In the genomic region with DNA sequence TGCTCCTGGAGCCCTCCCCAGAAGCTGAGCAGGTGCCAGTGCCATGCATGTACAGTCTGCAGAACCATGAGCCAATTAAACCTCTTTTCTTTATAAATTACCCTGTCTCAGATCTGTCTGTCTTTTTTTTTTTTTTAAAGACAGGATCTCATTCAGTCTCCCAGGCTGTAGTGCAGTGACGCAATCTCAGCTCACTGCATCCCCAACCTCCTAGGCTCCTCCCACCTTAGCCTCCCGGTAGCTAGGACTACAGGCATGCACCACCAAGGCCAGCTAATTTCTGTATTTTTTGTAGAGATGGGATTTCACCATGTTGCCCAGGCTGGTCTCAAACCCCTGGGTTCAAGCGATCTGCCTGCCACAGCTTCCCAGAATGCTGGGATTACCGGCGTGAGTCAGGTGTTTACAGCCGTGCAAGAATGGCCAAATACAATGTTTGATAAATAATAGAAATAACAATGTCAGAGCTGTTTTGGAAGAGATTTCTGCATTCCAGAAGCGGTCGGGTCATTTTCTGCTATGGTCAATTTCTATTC, we compare ENCODE assay signal across 24 cellular contexts.
DNase-seq lines count a peak whose midpoint lies in the region; TF ChIP-seq lines count a peak whose summit lies in the region.
"Had no signal": no experiment of that assay in that cellular context is flagged by ENCODE, and none has a peak within 500 bp of the region (broad histone marks: within the 10 kb centered on the region; RNA-seq: fewer than 3 reads in every experiment).

No MANE protein-coding gene starts in this region.

- H3K4me3 ChIP-seq in mammary epithelial cell (replicated peaks in 1 of 3; ENCODE audit: insufficient read depth in 1 of 3, low read depth in 2 of 3, low read length in 3 of 3) (no peak overlapping the region), epithelial cell of proximal tubule (ENCODE audit: low read depth, low read length) (no peak overlapping the region), osteoblast (ENCODE audit: insufficient read depth, low read length) (no peak overlapping the region)
- H3K4me3 ChIP-seq: BLaER1, colonic mucosa, ovary, Peyer's patch had no signal

- no peaks in the 10 kb centered on the region for H3K4me1 ChIP-seq in mammary epithelial cell (ENCODE audit: insufficient read depth, low read length)
- H3K4me1 ChIP-seq in osteoblast (ENCODE audit: insufficient read depth, low read length): no peaks in the 10 kb centered on the region
- H3K4me1 ChIP-seq: BLaER1, colonic mucosa, Peyer's patch had no signal

- intact Hi-C loops in MCF 10A (cut with micrococcal nuclease): loop anchor here (5.0 kb wide), 1 partner anchor 55 kb away; no protein-coding TSS in a partner anchor
- intact Hi-C loops in mammary epithelial cell (cut with micrococcal nuclease): no loop called here

- POLR2A ChIA-PET in MCF 10A (lab: Yijun Ruan, JAX): no interaction called here

- dilution Hi-C loops in mammary epithelial cell (cut with HindIII; ENCODE audit: low sequenced_read_pairs): no loop called here

- no peak overlapping the region for H3K9ac ChIP-seq in mammary epithelial cell (ENCODE audit: insufficient read depth, low read length)
- H3K9ac ChIP-seq: BLaER1 had no signal

- H3K27me3 Mint-ChIP-seq in MCF 10A (ENCODE audit: insufficient read depth, unreplicated experiment): no peaks in the 10 kb centered on the region
- H3K27me3 Mint-ChIP-seq: brain had no signal

- in situ Hi-C loops in mammary epithelial cell (cut with MboI; ENCODE audit: low sequenced_read_pairs in 2 of 2): no loop called here

- peaks cover 5% of the 10 kb centered on the region for H3K36me3 ChIP-seq in mammary epithelial cell (ENCODE audit: insufficient read depth, low read length)
- no peaks in the 10 kb centered on the region for H3K36me3 ChIP-seq in osteoblast (ENCODE audit: insufficient read depth, low read length)
- H3K36me3 ChIP-seq: BLaER1, colonic mucosa, ovary, Peyer's patch had no signal

- H3K4me2 ChIP-seq in mammary epithelial cell (ENCODE audit: insufficient read depth, low read depth, low read length): no peak overlapping the region
- H3K4me2 ChIP-seq in osteoblast (ENCODE audit: insufficient read depth, low read length): no peak overlapping the region
- H3K4me2 ChIP-seq: BLaER1 had no signal

- no peak overlapping the region for H3K27ac Mint-ChIP-seq in MCF 10A (ENCODE audit: low read depth, unreplicated experiment)
- H3K27ac Mint-ChIP-seq: activated naive CD8-positive, alpha-beta T cell treated with anti-CD3 and anti-CD28 coated beads, Interleukin-2, amount 50 U/mL, for 24 hours; brain; effector memory CD8-positive, alpha-beta T cell; naive thymus-derived CD8-positive, alpha-beta T cell had no signal

- H2AFZ ChIP-seq in mammary epithelial cell (ENCODE audit: low read depth, low read length): no peak overlapping the region
- no peak overlapping the region for H2AFZ ChIP-seq in osteoblast (ENCODE audit: low read length)

- DNase-seq in MCF 10A (ENCODE audit: unreplicated experiment): peak; percentile 46
- DNase-seq in mammary epithelial cell: no peak
- DNase-seq in NCI-H226: peak; percentile 3
- DNase-seq in epithelial cell of proximal tubule (ENCODE audit: low read depth): peak; percentile 29
- no peak for DNase-seq in osteoblast (ENCODE audit: insufficient read length, low spot score, missing footprints)
- DNase-seq in putamen (ENCODE audit: low spot score): no peak
- DNase-seq in activated CD8-positive, alpha-beta memory T cell treated with anti-CD3 and anti-CD28 coated beads, Interleukin-2, amount 50 U/mL, for 48 hours: no peak
- no peak for DNase-seq in activated effector memory CD4-positive, alpha-beta T cell treated with anti-CD3 and anti-CD28 coated beads, Interleukin-2, amount 50 U/mL, for 16 hours
- DNase-seq: activated CD4-positive, alpha-beta T cell treated with anti-CD3 and anti-CD28 coated beads, Interleukin-2, amount 50 U/mL, for 4 hours; activated gamma-delta T cell; activated naive CD8-positive, alpha-beta T cell treated with anti-CD3 and anti-CD28 coated beads, Interleukin-2, amount 50 U/mL, for 24 hours; colonic mucosa; COR-L47; DND-41; effector memory CD8-positive, alpha-beta T cell; naive thymus-derived CD8-positive, alpha-beta T cell; NCI-H2029 treated with DMSO at 0.1 percent for 48 hours; NCI-H446 treated with DMSO at 0.1 percent for 48 hours; ovary; Peyer's patch; T-helper 2 cell had no signal

- BruUV-seq in MCF 10A (replicated peaks; lab: Mats Ljungman, UMichigan) (no TSS peak), mammary epithelial cell (replicated peaks; lab: Mats Ljungman, UMichigan) (no TSS peak)

- no peak overlapping the region for H3K4me3 Mint-ChIP-seq in MCF 10A (ENCODE audit: unreplicated experiment)
- H3K4me3 Mint-ChIP-seq: activated naive CD8-positive, alpha-beta T cell treated with anti-CD3 and anti-CD28 coated beads, Interleukin-2, amount 50 U/mL, for 24 hours; brain; effector memory CD8-positive, alpha-beta T cell; naive thymus-derived CD8-positive, alpha-beta T cell had no signal

- H3K4me1 Mint-ChIP-seq in MCF 10A (ENCODE audit: insufficient read depth, unreplicated experiment): peaks cover 5% of the 10 kb centered on the region
- H3K4me1 Mint-ChIP-seq: activated naive CD8-positive, alpha-beta T cell treated with anti-CD3 and anti-CD28 coated beads, Interleukin-2, amount 50 U/mL, for 24 hours; naive thymus-derived CD8-positive, alpha-beta T cell had no signal

- H3K9me3 ChIP-seq in mammary epithelial cell (replicated peaks; ENCODE audit: insufficient read depth, low read length) (no peaks in the 10 kb centered on the region), osteoblast (ENCODE audit: low read depth, low read length) (no peaks in the 10 kb centered on the region)
- H3K9me3 ChIP-seq: BLaER1, colonic mucosa, ovary, Peyer's patch had no signal

- H4K20me1 ChIP-seq in mammary epithelial cell (ENCODE audit: insufficient read depth, low read length): no peaks in the 10 kb centered on the region
- H4K20me1 ChIP-seq in osteoblast (ENCODE audit: insufficient read depth, low read length): no peaks in the 10 kb centered on the region
- H4K20me1 ChIP-seq: BLaER1 had no signal

- H3K79me2 ChIP-seq in mammary epithelial cell (ENCODE audit: insufficient read depth, low read length): peaks cover 49% of the 10 kb centered on the region
- no peaks in the 10 kb centered on the region for H3K79me2 ChIP-seq in osteoblast (ENCODE audit: insufficient read depth, low read length)

- 91% methylated on average over 6 of the region's 8 CpGs for WGBS in mammary epithelial cell (ENCODE audit: low coverage, missing lambda C conversion rate)

- H3K27ac ChIP-seq in mammary epithelial cell (ENCODE audit: insufficient read depth, low read depth, low read length) (no peak overlapping the region), osteoblast (ENCODE audit: low read depth, low read length) (no peak overlapping the region)
- H3K27ac ChIP-seq: BLaER1, colonic mucosa, ovary, Peyer's patch, VCaP had no signal

- H3K9me3 Mint-ChIP-seq in MCF 10A (ENCODE audit: unreplicated experiment): no peaks in the 10 kb centered on the region
- H3K9me3 Mint-ChIP-seq: activated naive CD8-positive, alpha-beta T cell treated with anti-CD3 and anti-CD28 coated beads, Interleukin-2, amount 50 U/mL, for 24 hours; effector memory CD8-positive, alpha-beta T cell had no signal

- peaks cover 4% of the 10 kb centered on the region for H3K36me3 Mint-ChIP-seq in MCF 10A (ENCODE audit: insufficient read depth, unreplicated experiment)
- H3K36me3 Mint-ChIP-seq: brain; naive thymus-derived CD8-positive, alpha-beta T cell had no signal

- H3K27me3 ChIP-seq in mammary epithelial cell (ENCODE audit: insufficient read depth, low read length) (no peaks in the 10 kb centered on the region), osteoblast (ENCODE audit: insufficient read depth, low read length) (no peaks in the 10 kb centered on the region)
- H3K27me3 ChIP-seq: BLaER1, colonic mucosa, ovary, Peyer's patch had no signal

- no peak for TF ChIP-seq CTCF in MCF 10A (IDR thresholded peaks at IDR 0.05; ENCODE audit: unreplicated experiment)
- no peak for TF ChIP-seq CTCF in mammary epithelial cell (conservative IDR thresholded peaks at IDR 0.05 in 1 of 2, IDR thresholded peaks at IDR 0.05 in 1 of 2; ENCODE audit: extremely low read depth in 1 of 2, insufficient read depth in 1 of 2, low read depth in 1 of 2, low read length in 2 of 2)
- TF ChIP-seq CTCF in epithelial cell of proximal tubule (conservative IDR thresholded peaks at IDR 0.05; ENCODE audit: low read depth, low read length): no peak
- no peak for TF ChIP-seq CTCF in osteoblast (IDR thresholded peaks at IDR 0.05; ENCODE audit: extremely low read depth, low read depth, low read length)

- CTCF ChIA-PET in MCF 10A (lab: Yijun Ruan, JAX) (no interaction called here), mammary epithelial cell (lab: Charles Lee; ENCODE audit: low non-redundant PET) (no interaction called here)

Comparison
In these comparisons a context has a peak if more than half of its experiments do, and no peak if none do; other contexts are left out.
1. DNase-seq: peak in MCF 10A (single experiment), NCI-H226 (single experiment) and epithelial cell of proximal tubule (single experiment); none in mammary epithelial cell (single experiment), osteoblast (single experiment), putamen (single experiment), activated CD8-positive, alpha-beta memory T cell treated with anti-CD3 and anti-CD28 coated beads, Interleukin-2, amount 50 U/mL, for 48 hours (single experiment) and activated effector memory CD4-positive, alpha-beta T cell treated with anti-CD3 and anti-CD28 coated beads, Interleukin-2, amount 50 U/mL, for 16 hours (single experiment).